Comparison of ENCODE assay signal across 17 cellular contexts in genomic region chr18:6374340-6374739, GRCh38. TPM values are rescaled to one million over a fixed set of nuclear protein-coding genes. Genes with fewer than 3 reads are reported as not detected.
"Had no signal": no experiment of that assay in that cellular context is flagged by ENCODE, and none has a peak within 500 bp of the region (broad histone marks: within the 10 kb centered on the region; RNA-seq: fewer than 3 reads in every experiment).

No MANE protein-coding gene starts in this region.

- ATAC-seq: activated T-cell treated with anti-CD3 and anti-CD28 coated beads, Interleukin-2, amount 50 U/mL, for 72 hours; foreskin keratinocyte; left lung; stimulated activated naive CD8-positive, alpha-beta T cell treated with anti-CD3 and anti-CD28 coated beads, Interleukin-15, Interleukin-2, amounts not matched to agents 100 U/mL and 50 U/mL, for 24 hours had no signal

- H3K36me3 ChIP-seq: ascending aorta, colonic mucosa, left lung, vagina, WERI-Rb-1 had no signal

- H3K27me3 ChIP-seq: ascending aorta, colonic mucosa, foreskin keratinocyte, hepatocyte, left lung, vagina had no signal

- H3K79me2 ChIP-seq: hepatocyte had no signal

- H3K27ac ChIP-seq: ascending aorta, colonic mucosa, foreskin keratinocyte, hepatocyte, left lung, vagina, WERI-Rb-1 had no signal

- H3K4me2 ChIP-seq: hepatocyte had no signal

- H3K4me3 ChIP-seq: ascending aorta, colonic mucosa, hepatocyte, left lung, mucosa of descending colon, vagina had no signal

- DNase-seq: activated CD4-positive, alpha-beta T cell treated with anti-CD3 and anti-CD28 coated beads, Interleukin-2, amount 50 U/mL, for 4 hours; activated effector memory CD4-positive, alpha-beta T cell treated with anti-CD3 and anti-CD28 coated beads, Interleukin-2, amount 50 U/mL, for 16 hours; activated naive CD4-positive, alpha-beta T cell treated with anti-CD3 and anti-CD28 coated beads, Interleukin-2, amount 50 U/mL, for 16 hours; activated T-cell treated with anti-CD3 and anti-CD28 coated beads, Interleukin-2, amount 50 U/mL, for 72 hours; colonic mucosa; endodermal cell; foreskin keratinocyte; left lung; naive B cell; stimulated activated CD4-positive, alpha-beta T cell treated with anti-CD3 and anti-CD28 coated beads, Interleukin-2, amount 100 ng/mL, for 24 hours; stimulated activated naive CD8-positive, alpha-beta T cell treated with anti-CD3 and anti-CD28 coated beads, Interleukin-15, Interleukin-2, amounts not matched to agents 100 U/mL and 50 U/mL, for 24 hours; trophoblast cell; WERI-Rb-1 had no signal

- H2AFZ ChIP-seq: hepatocyte had no signal

- H3K9me3 ChIP-seq: colonic mucosa, vagina had no signal

- H3K4me1 ChIP-seq: ascending aorta, foreskin keratinocyte, vagina had no signal

RNA-seq across cellular contexts. Expression of gene L3MBTL4, which starts 40.4 kb away (rescaled TPM):
- total RNA-seq: ascending aorta had no signal
